Comparison of ENCODE assay signal across 23 cellular contexts in the genomic region with DNA sequence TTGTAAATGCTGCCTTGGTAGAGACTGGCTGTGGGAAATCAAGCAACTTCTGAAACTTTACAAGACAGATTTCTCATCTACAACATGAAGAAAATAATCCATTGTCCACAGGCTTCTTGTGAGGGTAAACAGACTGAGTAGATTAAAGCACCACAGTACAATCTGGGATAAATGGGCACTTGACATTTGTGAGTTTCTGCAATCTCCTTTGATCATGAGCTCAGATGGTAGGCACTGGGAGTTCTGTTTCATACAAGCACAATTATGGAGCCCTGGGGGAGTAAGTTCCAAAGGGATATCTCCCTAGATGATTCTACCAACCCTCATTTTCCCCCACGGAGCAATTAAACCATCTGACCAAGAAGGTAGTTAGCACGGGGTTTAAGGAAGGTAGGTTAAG.
A peak's percentile ranks its signal among the peaks of the same experiment; 100 is the strongest.
DNase-seq lines count a peak whose midpoint lies in the region; ATAC-seq and TF ChIP-seq lines count a peak whose summit lies in the region.
"Had no signal": no experiment of that assay in that cellular context is flagged by ENCODE, and none has a peak within 500 bp of the region (broad histone marks: within the 10 kb centered on the region; RNA-seq: fewer than 3 reads in every experiment).

No MANE protein-coding gene starts in this region.

- no peak for TF ChIP-seq CTCF in fibroblast of mammary gland (conservative IDR thresholded peaks at IDR 0.05; ENCODE audit: control insufficient read depth, insufficient read depth, low read depth, low read length)

- peak overlapping the region; percentile 99 for H3K9ac ChIP-seq in SK-N-MC (ENCODE audit: insufficient read length)

- no peak for ATAC-seq in GM21390 (IDR thresholded peaks at IDR 0.05; ENCODE audit: unreplicated experiment)
- no peak for ATAC-seq in activated naive CD8-positive, alpha-beta T cell treated with anti-CD3 and anti-CD28 coated beads, Interleukin-2, amount 50 U/mL, for 24 hours
- ATAC-seq: effector memory CD8-positive, alpha-beta T cell; foreskin keratinocyte; lower lobe of right lung had no signal

- H3K4me3 ChIP-seq in SK-N-MC = peak overlapping the region; percentile 86
- peak overlapping the region; percentile 57 for H3K4me3 ChIP-seq in fibroblast of mammary gland (ENCODE audit: control insufficient read depth, low read depth, low read length)
- H3K4me3 ChIP-seq in skeletal muscle cell (ENCODE audit: low read depth, low read length) = peak overlapping the region; percentile 54
- H3K4me3 ChIP-seq: lower lobe of right lung, suprapubic skin had no signal

- H3K27me3 Mint-ChIP-seq in activated naive CD8-positive, alpha-beta T cell treated with anti-CD3 and anti-CD28 coated beads, Interleukin-2, amount 50 U/mL, for 24 hours = peaks cover 29% of the 10 kb centered on the region

- H3K9me3 ChIP-seq in SK-N-MC (ENCODE audit: low read depth, low read length) = no peaks in the 10 kb centered on the region
- H3K9me3 ChIP-seq: lower lobe of right lung, suprapubic skin had no signal

- H3K4me3 Mint-ChIP-seq in activated naive CD8-positive, alpha-beta T cell treated with anti-CD3 and anti-CD28 coated beads, Interleukin-2, amount 50 U/mL, for 24 hours = no peak overlapping the region
- H3K4me3 Mint-ChIP-seq: B cell; effector memory CD8-positive, alpha-beta T cell had no signal

- DNase-seq in Daoy (ENCODE audit: low read depth) (peak; percentile 63), SK-N-MC (ENCODE audit: low read depth, low spot score) (no peak), fibroblast of mammary gland (ENCODE audit: low read depth) (peak; percentile 31), skeletal muscle cell (ENCODE audit: low read depth) (no peak), NOMO-1 treated with DMSO at 0.1 percent for 48 hours (lab: John Stamatoyannopoulos, UW; ENCODE audit: unreplicated experiment) (no peak), dermis blood vessel endothelial cell (no peak)
- DNase-seq in activated naive CD8-positive, alpha-beta T cell treated with anti-CD3 and anti-CD28 coated beads, Interleukin-2, amount 50 U/mL, for 24 hours = no peak
- DNase-seq: activated CD4-positive, alpha-beta T cell treated with anti-CD3 and anti-CD28 coated beads for 4 hours; cerebellar nuclear complex; COR-L47; DND-41; effector memory CD8-positive, alpha-beta T cell; foreskin keratinocyte; hypothalamus; islet precursor cell; lower lobe of right lung; NK-92 treated with Interleukin-12 subunit alpha and Interleukin-12 subunit beta, amount 100 ng/mL, for 24 hours; occipital lobe; stimulated activated CD4-positive, alpha-beta T cell treated with anti-CD3 and anti-CD28 coated beads, Interleukin-15, amount 100 ng/mL, for 24 hours; SW 1271 had no signal

- H3K36me3 ChIP-seq in SK-N-MC (ENCODE audit: insufficient read depth, low read length) = peaks cover 24% of the 10 kb centered on the region
- H3K36me3 ChIP-seq: lower lobe of right lung, suprapubic skin had no signal

- peak overlapping the region; percentile 100 for H3K27ac ChIP-seq in SK-N-MC
- H3K27ac ChIP-seq: foreskin keratinocyte, lower lobe of right lung, suprapubic skin had no signal

- no peaks in the 10 kb centered on the region for H3K36me3 Mint-ChIP-seq in activated naive CD8-positive, alpha-beta T cell treated with anti-CD3 and anti-CD28 coated beads, Interleukin-2, amount 50 U/mL, for 24 hours (ENCODE audit: low read depth)

- H3K9me3 Mint-ChIP-seq in activated naive CD8-positive, alpha-beta T cell treated with anti-CD3 and anti-CD28 coated beads, Interleukin-2, amount 50 U/mL, for 24 hours = no peaks in the 10 kb centered on the region

- H3K27ac Mint-ChIP-seq in activated naive CD8-positive, alpha-beta T cell treated with anti-CD3 and anti-CD28 coated beads, Interleukin-2, amount 50 U/mL, for 24 hours = no peak overlapping the region
- H3K27ac Mint-ChIP-seq: B cell; effector memory CD8-positive, alpha-beta T cell had no signal

- H3K4me1 Mint-ChIP-seq in activated naive CD8-positive, alpha-beta T cell treated with anti-CD3 and anti-CD28 coated beads, Interleukin-2, amount 50 U/mL, for 24 hours = no peaks in the 10 kb centered on the region
- H3K4me1 Mint-ChIP-seq: B cell had no signal

Comparison
In these comparisons a context has a peak if more than half of its experiments do, and no peak if none do; other contexts are left out.
1. DNase-seq: peak in Daoy (single experiment) and fibroblast of mammary gland (single experiment); none in SK-N-MC (single experiment), skeletal muscle cell (single experiment), NOMO-1 treated with DMSO at 0.1 percent for 48 hours (single experiment), dermis blood vessel endothelial cell (single experiment) and activated naive CD8-positive, alpha-beta T cell treated with anti-CD3 and anti-CD28 coated beads, Interleukin-2, amount 50 U/mL, for 24 hours (single experiment).
2. Peak in every context shown above with its lines, with median percentiles within 50 percentile points of each other: H3K4me3 ChIP-seq.